In the genomic region with DNA sequence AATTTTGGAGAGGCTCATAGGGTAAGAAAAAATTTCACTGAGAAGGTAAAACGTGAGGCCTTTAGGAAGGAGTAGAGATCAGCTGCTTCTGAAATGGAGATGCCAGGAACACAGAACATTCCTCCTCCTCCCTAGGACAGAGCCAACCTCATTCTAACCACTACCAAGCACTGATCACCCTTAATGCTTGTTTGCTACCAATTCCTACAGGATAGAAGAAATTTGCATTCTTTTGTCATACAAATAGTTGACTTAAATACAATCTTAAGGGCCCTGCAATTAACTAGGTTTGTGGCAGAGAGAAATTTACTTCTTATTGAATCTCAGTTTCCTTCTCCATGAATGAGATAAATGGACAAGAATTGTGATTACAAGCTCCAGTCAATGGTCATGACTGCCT, we compare ENCODE assay signal across 27 cellular contexts.
"Had no signal": no experiment of that assay in that cellular context is flagged by ENCODE, and none has a peak within 500 bp of the region (broad histone marks: within the 10 kb centered on the region; RNA-seq: fewer than 3 reads in every experiment).

No MANE protein-coding gene starts in this region.

- H3K27me3 ChIP-seq: esophagus muscularis mucosa, gastrocnemius medialis, right lobe of liver, spleen, stomach, transverse colon had no signal

- H3K4me1 ChIP-seq: esophagus muscularis mucosa, gastrocnemius medialis, heart right ventricle, left ventricle myocardium inferior, lower lobe of right lung, parathyroid adenoma, psoas muscle, spleen, stomach, transverse colon had no signal

- H3K27ac Mint-ChIP-seq: dendritic cell treated with granulocyte-macrophage colony-stimulating factor and Interleukin-4, amounts not matched to agents 40 ng/mL and 50 ng/mL, for 4 days; effector memory CD8-positive, alpha-beta T cell; memory B cell; naive B cell; nephron had no signal

- H3K9me3 ChIP-seq: esophagus muscularis mucosa, gastrocnemius medialis, heart right ventricle, left ventricle myocardium inferior, lower lobe of right lung, psoas muscle, right lobe of liver, spleen, thoracic aorta, transverse colon had no signal

- DNase-seq: cerebellar nuclear complex; effector memory CD8-positive, alpha-beta T cell; gastrocnemius medialis; heart right ventricle; hypothalamus; kidney; left cardiac atrium; left ventricle myocardium inferior; lower lobe of right lung; naive B cell; psoas muscle; retina; right lobe of liver; spleen; stimulated activated CD4-positive, alpha-beta T cell treated with anti-CD3 and anti-CD28 coated beads, Interleukin-2, amount 100 ng/mL, for 24 hours; stimulated activated CD4-positive, alpha-beta T cell treated with anti-CD3 and anti-CD28 coated beads, Interleukin-4, amount 100 ng/mL, for 4 hours; stimulated activated naive CD4-positive, alpha-beta T cell; stomach; substantia nigra; transverse colon had no signal

- H3K27me3 Mint-ChIP-seq: dendritic cell treated with granulocyte-macrophage colony-stimulating factor and Interleukin-4, amounts not matched to agents 40 ng/mL and 50 ng/mL, for 4 days; effector memory CD8-positive, alpha-beta T cell; memory B cell; naive B cell had no signal

- H3K36me3 ChIP-seq: esophagus muscularis mucosa, gastrocnemius medialis, heart right ventricle, left ventricle myocardium inferior, lower lobe of right lung, right lobe of liver, spleen, stomach, thoracic aorta, transverse colon had no signal

- H3K4me1 Mint-ChIP-seq: memory B cell, naive B cell, nephron had no signal

- H3K4me3 ChIP-seq: esophagus muscularis mucosa, gastrocnemius medialis, heart right ventricle, left ventricle myocardium inferior, lower lobe of right lung, psoas muscle, right lobe of liver, spleen, stomach, thoracic aorta, transverse colon had no signal

- ATAC-seq: effector memory CD8-positive, alpha-beta T cell; gastrocnemius medialis; heart right ventricle; left cardiac atrium; lower lobe of right lung; psoas muscle had no signal

- H3K27ac ChIP-seq: epithelial cell of prostate, esophagus muscularis mucosa, gastrocnemius medialis, heart right ventricle, left ventricle myocardium inferior, lower lobe of right lung, parathyroid adenoma, psoas muscle, right lobe of liver, spleen, stomach, thoracic aorta, transverse colon had no signal

- H3K9me3 Mint-ChIP-seq: dendritic cell treated with granulocyte-macrophage colony-stimulating factor and Interleukin-4, amounts not matched to agents 40 ng/mL and 50 ng/mL, for 4 days; nephron had no signal

- H3K9ac ChIP-seq: parathyroid adenoma had no signal

- H3K4me3 Mint-ChIP-seq: dendritic cell treated with granulocyte-macrophage colony-stimulating factor and Interleukin-4, amounts not matched to agents 40 ng/mL and 50 ng/mL, for 4 days; effector memory CD8-positive, alpha-beta T cell; memory B cell; naive B cell; nephron had no signal

- H3K36me3 Mint-ChIP-seq: memory B cell, naive B cell had no signal
